ENCODE assay signal across 1 cellular context in genomic region chr19:50377517-50377916, GRCh38.
TF ChIP-seq lines count a peak whose summit lies in the region.

No MANE protein-coding gene starts in this region.

TF ChIP-seq in endothelial cell of umbilical vein, 7 proteins besides CTCF, POLR2A, EP300 and RAD21:
- TF ChIP-seq POLR2AphosphoS5 (IDR thresholded peaks at IDR 0.05; ENCODE audit: insufficient read depth, low read depth, low read length): no peak
- TF ChIP-seq GATA2 (IDR thresholded peaks at IDR 0.05; ENCODE audit: insufficient read depth, insufficient read length, low read depth, low read length): no peak
- TF ChIP-seq MAX (IDR thresholded peaks at IDR 0.05; ENCODE audit: insufficient read depth, insufficient read length): no peak
- TF ChIP-seq FOS (IDR thresholded peaks at IDR 0.05; ENCODE audit: borderline replicate concordance, insufficient read depth, low read length): no peak
- no peak for TF ChIP-seq EZH2 (IDR thresholded peaks at IDR 0.05; ENCODE audit: borderline replicate concordance, low read depth, low read length, severe bottlenecking)
- TF ChIP-seq MYC (IDR thresholded peaks at IDR 0.05; ENCODE audit: low read depth, low read length): no peak
- no peak for TF ChIP-seq JUN (IDR thresholded peaks at IDR 0.05; ENCODE audit: borderline replicate concordance, insufficient read depth, insufficient read length, low read depth)
TF ChIP-seq in endothelial cell of umbilical vein: peak in this region for 0.
